ENCODE assay signal across 10 cellular contexts in genomic region chr1:186304982-186305949, GRCh38. TPM values are rescaled to one million over a fixed set of nuclear protein-coding genes. Genes with fewer than 3 reads are reported as not detected.
DNase-seq lines count a peak whose midpoint lies in the region; ATAC-seq and TF ChIP-seq lines count a peak whose summit lies in the region.
"Had no signal": no experiment of that assay in that cellular context is flagged by ENCODE, and none has a peak within 500 bp of the region (broad histone marks: within the 10 kb centered on the region; RNA-seq: fewer than 3 reads in every experiment).

No MANE protein-coding gene starts in this region.

- no peaks in the 10 kb centered on the region for H3K4me1 ChIP-seq in mesendoderm (ENCODE audit: control insufficient read depth, low read depth, low read length)
- no peaks in the 10 kb centered on the region for H3K4me1 ChIP-seq in esophagus squamous epithelium
- H3K4me1 ChIP-seq: SJSA1 had no signal

- no peaks in the 10 kb centered on the region for H3K79me1 ChIP-seq in mesendoderm (ENCODE audit: low read length)

- ATAC-seq in HG02884 (IDR thresholded peaks at IDR 0.05; ENCODE audit: unreplicated experiment) = peak; percentile 80

- no peak overlapping the region for H3K18ac ChIP-seq in mesendoderm (ENCODE audit: low read length)

- no peaks in the 10 kb centered on the region for H3K27me3 ChIP-seq in mesendoderm (ENCODE audit: insufficient read depth, low read length, poor library complexity)
- no peaks in the 10 kb centered on the region for H3K27me3 ChIP-seq in esophagus squamous epithelium
- H3K27me3 ChIP-seq: neutrophil, SJSA1 had no signal

- H3K4me3 ChIP-seq in mesendoderm (ENCODE audit: low read length) (no peak overlapping the region), esophagus squamous epithelium (no peak overlapping the region)
- H3K4me3 ChIP-seq: SJSA1 had no signal

- peak; percentile 80 for TF ChIP-seq CTCF in C4-2B (conservative IDR thresholded peaks at IDR 0.05)
- TF ChIP-seq CTCF in GM13976 (IDR thresholded peaks at IDR 0.05; ENCODE audit: borderline replicate concordance, control extremely low read depth, extremely low read depth, insufficient read depth, missing control alignments) = peak; percentile 57
- peak in 2 of 6 experiments; percentile 20 to 48 for TF ChIP-seq CTCF in esophagus squamous epithelium (IDR thresholded peaks at IDR 0.05)

- no CpG with 5 or more reads among the region's 6 CpGs for WGBS in mesendoderm (ENCODE audit: extremely low coverage, insufficient coverage, low lambda C conversion rate)
- 56 to 57% methylated on average over 6 of the region's 6 CpGs for WGBS in esophagus squamous epithelium, 2 donors

- H3K9me3 ChIP-seq in esophagus squamous epithelium = no peaks in the 10 kb centered on the region
- H3K9me3 ChIP-seq: neutrophil, SJSA1 had no signal

- DNase-seq in GM13976 (ENCODE audit: low spot score) (peak; percentile 53), NCI-H526 treated with DMSO at 0.1 percent for 48 hours (lab: John Stamatoyannopoulos, UW) (peak; percentile 47), T47D (ENCODE audit: low read depth in 1 of 2, low spot score in 1 of 2) (peak; percentile 59 to 74), mesendoderm (peak; percentile 51), middle frontal gyrus (ENCODE audit: extremely low spot score, low spot score) (no peak), esophagus squamous epithelium (lab: John Stamatoyannopoulos, UW) (no peak)

- H3K27ac ChIP-seq in C4-2B (no peak overlapping the region), mesendoderm (ENCODE audit: low read depth, low read length) (no peak overlapping the region), esophagus squamous epithelium (no peak overlapping the region)
- H3K27ac ChIP-seq: neutrophil, SJSA1 had no signal

- intact Hi-C loops in esophagus squamous epithelium (cut with DNase I) = no loop called here

- H3K56ac ChIP-seq in mesendoderm (ENCODE audit: low read length) = no peak overlapping the region

- H3K4me2 ChIP-seq in mesendoderm (ENCODE audit: low read length) = no peak overlapping the region

- H3K36me3 ChIP-seq in mesendoderm (ENCODE audit: control insufficient read depth, insufficient read depth, low read length) (no peaks in the 10 kb centered on the region), esophagus squamous epithelium (peaks cover 0 to 7% (median 0%) of the 10 kb centered on the region in 3 donors)
- H3K36me3 ChIP-seq: neutrophil, SJSA1 had no signal

- H3K9ac ChIP-seq in mesendoderm (ENCODE audit: low read length) = no peak overlapping the region

- H3K23ac ChIP-seq in mesendoderm (ENCODE audit: low read length) = no peak overlapping the region

- no peak overlapping the region for H4K8ac ChIP-seq in mesendoderm (ENCODE audit: low read depth, low read length)

- H2BK120ac ChIP-seq in mesendoderm (ENCODE audit: low read depth, low read length) = no peak overlapping the region

- no peak overlapping the region for H4K5ac ChIP-seq in mesendoderm (ENCODE audit: low read length)

- H3K79me2 ChIP-seq in mesendoderm (ENCODE audit: control insufficient read depth, insufficient read depth, low read length) = no peaks in the 10 kb centered on the region

- TF ChIP-seq POLR2A in esophagus squamous epithelium (IDR thresholded peaks at IDR 0.05) = no peak

- no peak overlapping the region for H2BK15ac ChIP-seq in mesendoderm (replicated peaks; ENCODE audit: low read depth)

- no peak overlapping the region for H3K4ac ChIP-seq in mesendoderm (ENCODE audit: low read depth, low read length)

- H2BK5ac ChIP-seq in mesendoderm (ENCODE audit: low read length) = no peak overlapping the region

- no peak overlapping the region for H2AK5ac ChIP-seq in mesendoderm (ENCODE audit: low read length)

- in situ Hi-C loops in GM13976 (cut with MboI; ENCODE audit: low sequenced_read_pairs, unreplicated experiment) = no loop called here
- in situ Hi-C loops in T47D (cut with HindIII; ENCODE audit: low pct_unique_long_range_greater_than_20kb, low sequenced_read_pairs) = no loop called here

RNA-seq across cellular contexts. Expression of gene PRG4, which starts 9.2 kb away (rescaled TPM):
- polyA plus RNA-seq in mesendoderm (2013, experiment 1 of 2) = not detected
- polyA plus RNA-seq in mesendoderm (2013, experiment 2 of 2) = not detected
- total RNA-seq in esophagus squamous epithelium = under 1 TPM in 1 of 4 donors, not detected in 3; under 0.01 TPM
- total RNA-seq: SJSA1 had no signal

Comparison
In these comparisons a context has a peak if more than half of its experiments do, and no peak if none do; other contexts are left out.
1. DNase-seq: peak in GM13976 (single experiment), NCI-H526 treated with DMSO at 0.1 percent for 48 hours (single experiment), T47D (2 of 2) and mesendoderm (single experiment); none in middle frontal gyrus (single experiment) and esophagus squamous epithelium (single experiment).